In the genomic region with DNA sequence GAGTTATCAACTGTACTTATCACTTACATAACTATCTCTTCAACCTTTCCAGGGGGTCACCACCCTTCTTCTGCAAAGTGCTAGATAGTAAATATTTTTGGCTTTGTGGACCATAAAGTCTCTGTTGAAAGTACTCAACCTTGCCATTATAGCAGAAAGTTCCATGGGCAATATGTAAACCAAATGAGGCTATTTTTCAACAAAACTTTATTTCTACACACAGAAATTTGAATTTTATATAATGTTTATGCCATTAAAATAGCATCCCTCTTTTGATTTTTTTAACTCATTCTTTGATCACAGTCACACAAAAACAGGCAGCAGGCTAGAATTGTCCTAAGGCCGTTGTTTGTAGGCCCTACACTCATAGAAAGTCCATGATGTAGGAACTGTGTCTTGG, we compare ENCODE assay signal across 1 cellular context.
TF ChIP-seq lines count a peak whose summit lies in the region.

No MANE protein-coding gene starts in this region.

TF ChIP-seq in K562, 482 proteins besides CTCF, POLR2A, EP300 and RAD21 (continued from another document):
- TF ChIP-seq, protein P1, sequence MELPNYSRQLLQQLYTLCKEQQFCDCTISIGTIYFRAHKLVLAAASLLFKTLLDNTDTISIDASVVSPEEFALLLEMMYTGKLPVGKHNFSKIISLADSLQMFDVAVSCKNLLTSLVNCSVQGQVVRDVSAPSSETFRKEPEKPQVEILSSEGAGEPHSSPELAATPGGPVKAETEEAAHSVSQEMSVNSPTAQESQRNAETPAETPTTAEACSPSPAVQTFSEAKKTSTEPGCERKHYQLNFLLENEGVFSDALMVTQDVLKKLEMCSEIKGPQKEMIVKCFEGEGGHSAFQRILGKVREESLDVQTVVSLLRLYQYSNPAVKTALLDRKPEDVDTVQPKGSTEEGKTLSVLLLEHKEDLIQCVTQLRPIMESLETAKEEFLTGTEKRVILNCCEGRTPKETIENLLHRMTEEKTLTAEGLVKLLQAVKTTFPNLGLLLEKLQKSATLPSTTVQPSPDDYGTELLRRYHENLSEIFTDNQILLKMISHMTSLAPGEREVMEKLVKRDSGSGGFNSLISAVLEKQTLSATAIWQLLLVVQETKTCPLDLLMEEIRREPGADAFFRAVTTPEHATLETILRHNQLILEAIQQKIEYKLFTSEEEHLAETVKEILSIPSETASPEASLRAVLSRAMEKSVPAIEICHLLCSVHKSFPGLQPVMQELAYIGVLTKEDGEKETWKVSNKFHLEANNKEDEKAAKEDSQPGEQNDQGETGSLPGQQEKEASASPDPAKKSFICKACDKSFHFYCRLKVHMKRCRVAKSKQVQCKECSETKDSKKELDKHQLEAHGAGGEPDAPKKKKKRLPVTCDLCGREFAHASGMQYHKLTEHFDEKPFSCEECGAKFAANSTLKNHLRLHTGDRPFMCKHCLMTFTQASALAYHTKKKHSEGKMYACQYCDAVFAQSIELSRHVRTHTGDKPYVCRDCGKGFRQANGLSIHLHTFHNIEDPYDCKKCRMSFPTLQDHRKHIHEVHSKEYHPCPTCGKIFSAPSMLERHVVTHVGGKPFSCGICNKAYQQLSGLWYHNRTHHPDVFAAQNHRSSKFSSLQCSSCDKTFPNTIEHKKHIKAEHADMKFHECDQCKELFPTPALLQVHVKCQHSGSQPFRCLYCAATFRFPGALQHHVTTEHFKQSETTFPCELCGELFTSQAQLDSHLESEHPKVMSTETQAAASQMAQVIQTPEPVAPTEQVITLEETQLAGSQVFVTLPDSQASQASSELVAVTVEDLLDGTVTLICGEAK (IDR thresholded peaks at IDR 0.05), result peak; percentile 89
- TF ChIP-seq, protein P1 (CRISPR knock-in tag; IDR thresholded peaks at IDR 0.05), result peak; percentile 48; the same call in 1 of the 2 replicates
